In the genomic region with DNA sequence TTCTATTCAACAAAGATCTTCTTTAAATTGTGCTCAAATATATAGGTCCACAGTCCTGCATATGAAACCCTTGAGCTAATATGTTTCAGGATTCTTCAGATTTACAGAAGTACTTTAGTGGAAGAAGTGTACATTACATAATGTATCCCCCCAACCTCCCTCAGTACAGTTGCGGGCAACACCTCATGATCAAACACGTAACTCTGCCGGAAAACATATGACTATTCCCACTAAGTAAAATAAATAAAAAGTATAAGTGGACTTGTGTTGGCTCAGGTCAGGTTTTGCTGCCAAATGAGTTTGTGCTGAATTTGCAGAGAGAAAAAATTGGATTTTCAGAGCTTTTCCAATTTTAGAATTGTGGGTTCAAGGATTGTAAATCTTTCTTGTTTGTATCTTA, we compare ENCODE assay signal across 21 cellular contexts.
A peak's percentile ranks its signal among the peaks of the same experiment; 100 is the strongest.
DNase-seq lines count a peak whose midpoint lies in the region; ATAC-seq, FAIRE-seq and TF ChIP-seq lines count a peak whose summit lies in the region.
"Had no signal": no experiment of that assay in that cellular context is flagged by ENCODE, and none has a peak within 500 bp of the region (broad histone marks: within the 10 kb centered on the region; RNA-seq: fewer than 3 reads in every experiment).

No MANE protein-coding gene starts in this region.

- in situ Hi-C loops in SK-MEL-5 (cut with HindIII; ENCODE audit: low pct_unique_long_range_greater_than_20kb, low sequenced_read_pairs) = no loop called here

- DNase-seq in ELR (ENCODE audit: low read depth) = peak; percentile 2
- peak; percentile 20 for DNase-seq in SK-MEL-5 (ENCODE audit: low read depth, low spot score)
- DNase-seq in bronchial epithelial cell (ENCODE audit: low read depth) = peak; percentile 7
- DNase-seq in iris pigment epithelial cell (ENCODE audit: low read depth) = peak; percentile 80
- no peak for DNase-seq in NCI-H128 (lab: John Stamatoyannopoulos, UW; ENCODE audit: unreplicated experiment)
- DNase-seq in foreskin fibroblast = no peak
- DNase-seq in activated CD8-positive, alpha-beta memory T cell treated with anti-CD3 and anti-CD28 coated beads, Interleukin-2, amount 50 U/mL, for 48 hours = no peak
- DNase-seq: Caco-2; CD4-positive, CD25-positive, alpha-beta regulatory T cell; CD8-positive, alpha-beta T cell; DMS153; DND-41; GDM1; GM23248; H7; HCEC 1CT had no signal

- ATAC-seq in HG02571 (IDR thresholded peaks at IDR 0.05; ENCODE audit: unreplicated experiment) = no peak
- ATAC-seq: CD8-positive, alpha-beta T cell; GM12878 had no signal

- no peak for FAIRE-seq in bronchial epithelial cell (lab: Jason Lieb, UNC)
- FAIRE-seq: GM12878, GM19239, H1 had no signal

- H3K27me3 ChIP-seq in bronchial epithelial cell (ENCODE audit: control insufficient read depth, insufficient read depth, low read length) = no peaks in the 10 kb centered on the region
- H3K27me3 ChIP-seq: BLaER1 had no signal

- H3K4me3 ChIP-seq in bronchial epithelial cell (ENCODE audit: low read depth, low read length) (no peak overlapping the region), foreskin fibroblast (ENCODE audit: low read depth in 1 of 2, low read length in 2 of 2) (no peak overlapping the region)
- H3K4me3 ChIP-seq: BLaER1, GM12878, GM23248 had no signal

- no peaks in the 10 kb centered on the region for H3K36me3 ChIP-seq in bronchial epithelial cell (ENCODE audit: control insufficient read depth, insufficient read depth, low read length)
- H3K36me3 ChIP-seq: BLaER1 had no signal

- TF ChIP-seq CTCF in bronchial epithelial cell (IDR thresholded peaks at IDR 0.05; ENCODE audit: insufficient read depth, low read length, severe bottlenecking) (no peak), foreskin fibroblast (IDR thresholded peaks at IDR 0.05; ENCODE audit: low read depth, low read length) (no peak)

Comparison
In these comparisons a context has a peak if more than half of its experiments do, and no peak if none do; other contexts are left out.
1. DNase-seq: peak in ELR (single experiment), SK-MEL-5 (single experiment), bronchial epithelial cell (single experiment) and iris pigment epithelial cell (single experiment); none in NCI-H128 (single experiment), foreskin fibroblast (0 of 2) and activated CD8-positive, alpha-beta memory T cell treated with anti-CD3 and anti-CD28 coated beads, Interleukin-2, amount 50 U/mL, for 48 hours (single experiment).